ENCODE assay signal across 18 cellular contexts in the genomic region with DNA sequence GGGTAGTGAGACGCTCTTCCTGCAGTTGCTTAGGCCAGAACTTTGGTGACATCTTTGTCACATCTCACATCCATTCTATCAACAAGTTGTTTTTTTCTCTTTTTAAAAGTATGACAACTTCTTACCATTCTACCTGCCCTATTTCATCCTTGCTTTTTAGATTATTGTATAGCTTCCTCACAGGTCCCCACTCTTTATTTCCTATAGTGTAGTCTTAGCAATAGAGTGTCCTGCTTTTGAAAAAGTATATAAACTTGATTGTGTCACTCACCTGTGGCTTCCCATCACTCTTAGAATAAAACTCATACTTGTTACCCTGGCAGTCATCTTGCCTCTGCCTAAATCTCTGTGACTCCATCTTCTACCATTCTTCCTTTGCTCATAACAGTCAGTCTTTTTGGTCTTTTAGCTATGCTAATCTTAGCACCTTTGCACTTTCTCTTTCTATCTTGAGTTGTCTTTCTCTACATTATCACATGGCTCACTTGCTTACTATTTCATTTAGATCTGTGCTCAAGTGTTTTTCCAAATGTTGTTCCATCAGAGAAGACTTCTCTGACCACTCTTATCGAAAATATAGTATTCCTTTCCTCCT. TPM values are rescaled to one million over a fixed set of nuclear protein-coding genes. Genes with fewer than 3 reads are reported as not detected.
DNase-seq lines count a peak whose midpoint lies in the region; ATAC-seq, FAIRE-seq and TF ChIP-seq lines count a peak whose summit lies in the region.
"Had no signal": no experiment of that assay in that cellular context is flagged by ENCODE, and none has a peak within 500 bp of the region (broad histone marks: within the 10 kb centered on the region; RNA-seq: fewer than 3 reads in every experiment).

No MANE protein-coding gene starts in this region.

- H3K4me3 Mint-ChIP-seq in activated naive CD8-positive, alpha-beta T cell treated with anti-CD3 and anti-CD28 coated beads, Interleukin-2, amount 10 ng/mL, durations not matched to agents 7 days and 5 days = no peak overlapping the region

- H3K27me3 Mint-ChIP-seq in activated naive CD8-positive, alpha-beta T cell treated with anti-CD3 and anti-CD28 coated beads, Interleukin-2, amount 10 ng/mL, durations not matched to agents 7 days and 5 days = no peaks in the 10 kb centered on the region
- H3K27me3 Mint-ChIP-seq: CD4-positive, CD25-positive, alpha-beta regulatory T cell had no signal

- TF ChIP-seq CTCF in pancreas (IDR thresholded peaks at IDR 0.05) = no peak

- peaks cover 0 to 15% (median 0%) of the 10 kb centered on the region in 3 donors for H3K36me3 ChIP-seq in pancreas

- intact Hi-C loops in pancreas (cut with DNase I) = no loop called here

- POLR2A ChIA-PET in activated naive CD8-positive, alpha-beta T cell treated with anti-CD3 and anti-CD28 coated beads, Interleukin-2, amount 10 ng/mL, durations not matched to agents 7 days and 5 days (lab: Charles Lee) = no interaction called here

- DNase-seq in activated CD4-positive, CD25-positive, alpha-beta regulatory T cell (lab: John Stamatoyannopoulos, UW) = no peak
- DNase-seq in activated naive CD8-positive, alpha-beta T cell treated with anti-CD3 and anti-CD28 coated beads, Interleukin-2, amount 10 ng/mL, durations not matched to agents 7 days and 5 days = no peak
- DNase-seq in putamen (ENCODE audit: low spot score) = no peak
- DNase-seq in pancreas = no peak
- DNase-seq: CD4-positive, CD25-positive, alpha-beta regulatory T cell; erythroblast; heart right ventricle; kidney glomerular epithelial cell; SHP77; stimulated activated CD4-positive, alpha-beta T cell treated with anti-CD3 and anti-CD28 coated beads, Interleukin-12 subunit alpha, Interleukin-12 subunit beta, amount 100 ng/mL, for 4 hours had no signal

- no peaks in the 10 kb centered on the region for H3K9me3 ChIP-seq in pancreas
- H3K9me3 ChIP-seq: heart right ventricle, prostate gland, thoracic aorta had no signal

- H3K27me3 ChIP-seq in pancreas = no peaks in the 10 kb centered on the region
- H3K27me3 ChIP-seq: heart right ventricle had no signal

- peak; percentile 78 to 83 for ATAC-seq in activated CD4-positive, CD25-positive, alpha-beta regulatory T cell treated with anti-CD3 and anti-CD28 coated beads, Interleukin-2, amount 50 U/mL, for 24 hours
- ATAC-seq in GM19351 (IDR thresholded peaks at IDR 0.05; ENCODE audit: unreplicated experiment) (peak; percentile 66), HG02870 (IDR thresholded peaks at IDR 0.05; ENCODE audit: unreplicated experiment) (peak; percentile 48), pancreas (no peak), HG02970 (IDR thresholded peaks at IDR 0.05; ENCODE audit: low FRiP score, unreplicated experiment) (no peak)
- no peak for ATAC-seq in activated naive CD8-positive, alpha-beta T cell treated with anti-CD3 and anti-CD28 coated beads, Interleukin-2, amount 10 ng/mL, durations not matched to agents 7 days and 5 days (ENCODE audit: low read depth)
- ATAC-seq: heart right ventricle, HepG2 had no signal

- WGBS in pancreas, 2 donors = 97 to 98% methylated on average over 2 of the region's 2 CpGs

- no peak overlapping the region for H3K4me3 ChIP-seq in pancreas
- H3K4me3 ChIP-seq: coronary artery, heart right ventricle, prostate gland, thoracic aorta had no signal

- no peak overlapping the region for H3K27ac ChIP-seq in pancreas
- H3K27ac ChIP-seq: coronary artery, heart right ventricle, prostate gland, thoracic aorta had no signal

- peaks cover 37% of the 10 kb centered on the region for H3K36me3 Mint-ChIP-seq in activated naive CD8-positive, alpha-beta T cell treated with anti-CD3 and anti-CD28 coated beads, Interleukin-2, amount 10 ng/mL, durations not matched to agents 7 days and 5 days

- no peaks in the 10 kb centered on the region for H3K4me1 ChIP-seq in pancreas
- H3K4me1 ChIP-seq: prostate gland had no signal

- H3K9me3 Mint-ChIP-seq in activated naive CD8-positive, alpha-beta T cell treated with anti-CD3 and anti-CD28 coated beads, Interleukin-2, amount 10 ng/mL, durations not matched to agents 7 days and 5 days = no peaks in the 10 kb centered on the region
- H3K9me3 Mint-ChIP-seq: CD4-positive, CD25-positive, alpha-beta regulatory T cell had no signal

- peaks cover 19% of the 10 kb centered on the region for H3K4me1 Mint-ChIP-seq in activated naive CD8-positive, alpha-beta T cell treated with anti-CD3 and anti-CD28 coated beads, Interleukin-2, amount 10 ng/mL, durations not matched to agents 7 days and 5 days

- H3K27ac Mint-ChIP-seq in activated naive CD8-positive, alpha-beta T cell treated with anti-CD3 and anti-CD28 coated beads, Interleukin-2, amount 10 ng/mL, durations not matched to agents 7 days and 5 days = peak overlapping the region; percentile 6

- no peak for FAIRE-seq in pancreas (lab: Jason Lieb, UNC)
- FAIRE-seq: HepG2 had no signal

RNA-seq across cellular contexts. Expression of a gene that starts 9.5 kb away (rescaled TPM):
- total RNA-seq in activated naive CD8-positive, alpha-beta T cell treated with anti-CD3 and anti-CD28 coated beads, Interleukin-2, amount 10 ng/mL, durations not matched to agents 7 days and 5 days = 10 to 100 TPM; 50.8 to 55.2 TPM
- total RNA-seq in pancreas = 10 to 100 TPM; 19.1 to 33.7 (median 24.6) TPM
- 1 to 10 TPM; 3.4 to 6.6 TPM for polyA plus RNA-seq in pancreas

RNA-seq across cellular contexts. Expression of a gene that starts 26.1 kb away (rescaled TPM):
- total RNA-seq in activated naive CD8-positive, alpha-beta T cell treated with anti-CD3 and anti-CD28 coated beads, Interleukin-2, amount 10 ng/mL, durations not matched to agents 7 days and 5 days = 10 to 100 TPM; 18.0 to 18.3 TPM
- 10 to 100 TPM in 1 of 6 donors, 1 to 10 TPM in 5; 4.1 to 12.9 (median 7.6) TPM for total RNA-seq in pancreas
- polyA plus RNA-seq in pancreas = 1 to 10 TPM; 5.2 to 5.3 TPM

RNA-seq across cellular contexts. Expression of a gene that starts 55.0 kb away (rescaled TPM):
- 1 to 10 TPM; 6.0 to 7.1 TPM for total RNA-seq in activated naive CD8-positive, alpha-beta T cell treated with anti-CD3 and anti-CD28 coated beads, Interleukin-2, amount 10 ng/mL, durations not matched to agents 7 days and 5 days
- under 1 TPM; 0.20 to 0.76 (median 0.34) TPM for total RNA-seq in pancreas
- under 1 TPM; 0.27 to 0.99 TPM for polyA plus RNA-seq in pancreas
- total RNA-seq: HepG2 had no signal
- polyA plus RNA-seq: HepG2 had no signal

Comparison
In these comparisons a context has a peak if more than half of its experiments do, and no peak if none do; other contexts are left out.
1. ATAC-seq: peak in activated CD4-positive, CD25-positive, alpha-beta regulatory T cell treated with anti-CD3 and anti-CD28 coated beads, Interleukin-2, amount 50 U/mL, for 24 hours (2 of 2), GM19351 (single experiment) and HG02870 (single experiment); none in activated naive CD8-positive, alpha-beta T cell treated with anti-CD3 and anti-CD28 coated beads, Interleukin-2, amount 10 ng/mL, durations not matched to agents 7 days and 5 days (single experiment), pancreas (0 of 4) and HG02970 (single experiment).